13 cellular contexts compared by ENCODE assay signal in genomic region chr13:44930907-44931676, GRCh38. TPM values are rescaled to one million over a fixed set of nuclear protein-coding genes. Genes with fewer than 3 reads are reported as not detected.
DNase-seq lines count a peak whose midpoint lies in the region; ATAC-seq, FAIRE-seq and TF ChIP-seq lines count a peak whose summit lies in the region.
"Had no signal": no experiment of that assay in that cellular context is flagged by ENCODE, and none has a peak within 500 bp of the region (broad histone marks: within the 10 kb centered on the region; RNA-seq: fewer than 3 reads in every experiment).

No MANE protein-coding gene starts in this region.

- no peak overlapping the region for H3K4me3 Mint-ChIP-seq in activated T-cell treated with anti-CD3 and anti-CD28 coated beads, Interleukin-2, amount 50 U/mL, for 24 hours
- H3K4me3 Mint-ChIP-seq: activated CD4-positive, alpha-beta memory T cell treated with anti-CD3 and anti-CD28 coated beads, Interleukin-2, amount 10 ng/mL, durations not matched to agents 7 days and 5 days; activated naive CD8-positive, alpha-beta T cell treated with anti-CD3 and anti-CD28 coated beads, Interleukin-2, amount 10 ng/mL, durations not matched to agents 7 days and 5 days; CD4-positive, CD25-positive, alpha-beta regulatory T cell had no signal

- no peaks in the 10 kb centered on the region for H3K9me3 Mint-ChIP-seq in activated T-cell treated with anti-CD3 and anti-CD28 coated beads, Interleukin-2, amount 50 U/mL, for 24 hours
- H3K9me3 Mint-ChIP-seq: activated CD4-positive, alpha-beta memory T cell treated with anti-CD3 and anti-CD28 coated beads, Interleukin-2, amount 10 ng/mL, durations not matched to agents 7 days and 5 days; activated naive CD8-positive, alpha-beta T cell treated with anti-CD3 and anti-CD28 coated beads, Interleukin-2, amount 10 ng/mL, durations not matched to agents 7 days and 5 days; CD4-positive, CD25-positive, alpha-beta regulatory T cell had no signal

- no peaks in the 10 kb centered on the region for H3K4me1 ChIP-seq in right lobe of liver

- H3K27ac Mint-ChIP-seq in activated T-cell treated with anti-CD3 and anti-CD28 coated beads, Interleukin-2, amount 50 U/mL, for 24 hours: no peak overlapping the region
- H3K27ac Mint-ChIP-seq: activated CD4-positive, alpha-beta memory T cell treated with anti-CD3 and anti-CD28 coated beads, Interleukin-2, amount 10 ng/mL, durations not matched to agents 7 days and 5 days; activated naive CD8-positive, alpha-beta T cell treated with anti-CD3 and anti-CD28 coated beads, Interleukin-2, amount 10 ng/mL, durations not matched to agents 7 days and 5 days had no signal

- peaks cover 11% of the 10 kb centered on the region for H3K4me1 Mint-ChIP-seq in activated T-cell treated with anti-CD3 and anti-CD28 coated beads, Interleukin-2, amount 50 U/mL, for 24 hours (ENCODE audit: low read depth)

- H3K27me3 ChIP-seq in right lobe of liver: no peaks in the 10 kb centered on the region
- H3K27me3 ChIP-seq: MG63 had no signal

- no peak overlapping the region for H3K4me3 ChIP-seq in right lobe of liver
- H3K4me3 ChIP-seq: MG63 had no signal

- no peaks in the 10 kb centered on the region for H3K9me3 ChIP-seq in right lobe of liver
- H3K9me3 ChIP-seq: MG63, SK-N-SH had no signal

- no peaks in the 10 kb centered on the region for H3K36me3 ChIP-seq in right lobe of liver
- H3K36me3 ChIP-seq: MG63 had no signal

- no peak for FAIRE-seq in GM12892 (lab: Jason Lieb, UNC)

- TF ChIP-seq POLR2A in right lobe of liver (IDR thresholded peaks at IDR 0.05) (no peak), GM12892 (IDR thresholded peaks at IDR 0.05; ENCODE audit: low read depth, low read length) (no peak)

- ATAC-seq in right lobe of liver (no peak), GM21529 (IDR thresholded peaks at IDR 0.05; ENCODE audit: unreplicated experiment) (no peak)

- peak overlapping the region in 2 of 3 donors; percentile 15 to 24 for H3K27ac ChIP-seq in right lobe of liver

- no peaks in the 10 kb centered on the region for H3K36me3 Mint-ChIP-seq in activated T-cell treated with anti-CD3 and anti-CD28 coated beads, Interleukin-2, amount 50 U/mL, for 24 hours (ENCODE audit: low read depth)
- H3K36me3 Mint-ChIP-seq: activated naive CD8-positive, alpha-beta T cell treated with anti-CD3 and anti-CD28 coated beads, Interleukin-2, amount 10 ng/mL, durations not matched to agents 7 days and 5 days; CD4-positive, CD25-positive, alpha-beta regulatory T cell had no signal

- H3K27me3 Mint-ChIP-seq in activated T-cell treated with anti-CD3 and anti-CD28 coated beads, Interleukin-2, amount 50 U/mL, for 24 hours: peaks cover 6% of the 10 kb centered on the region

- intact Hi-C loops in right lobe of liver (cut with DNase I): no loop called here

- 34% methylated on average over 3 of the region's 8 CpGs for WGBS in right lobe of liver (ENCODE audit: insufficient coverage, low coverage, low lambda C conversion rate, missing lambda C conversion rate)

- peak; percentile 38 for DNase-seq in AG20443 (ENCODE audit: low spot score)
- peak; percentile 92 for DNase-seq in MV-4-11 (lab: John Stamatoyannopoulos, UW)
- DNase-seq in astrocyte of the hippocampus (ENCODE audit: low read depth, low spot score): peak; percentile 64
- DNase-seq in right lobe of liver: no peak
- DNase-seq in iPS-NIHi11 (ENCODE audit: low spot score): no peak
- DNase-seq in activated T-cell treated with anti-CD3 and anti-CD28 coated beads, Interleukin-2, amount 50 U/mL, for 24 hours: no peak
- no peak for DNase-seq in GM12892 (ENCODE audit: insufficient read length)
- DNase-seq: activated CD4-positive, alpha-beta memory T cell treated with anti-CD3 and anti-CD28 coated beads, Interleukin-2, amount 10 ng/mL, durations not matched to agents 7 days and 5 days; activated naive CD8-positive, alpha-beta T cell treated with anti-CD3 and anti-CD28 coated beads, Interleukin-2, amount 10 ng/mL, durations not matched to agents 7 days and 5 days; CD4-positive, CD25-positive, alpha-beta regulatory T cell; MG63; SK-N-SH had no signal

- no peak for TF ChIP-seq CTCF in right lobe of liver (IDR thresholded peaks at IDR 0.05)

RNA-seq across cellular contexts. Expression of gene NUFIP1, which starts 58.2 kb away (rescaled TPM):
- 1 to 10 TPM; 1.1 to 2.3 (median 2.0) TPM for total RNA-seq in right lobe of liver
- 5.2 TPM for polyA plus RNA-seq in GM12892 (2012; ENCODE audit: missing spikeins)

RNA-seq across cellular contexts. Expression of gene GPALPP1, which starts 58.2 kb away (rescaled TPM):
- 1 to 10 TPM; 6.8 to 10.0 (median 8.4) TPM for total RNA-seq in right lobe of liver
- polyA plus RNA-seq in GM12892 (2012; ENCODE audit: missing spikeins): 26.2 TPM

Comparison
In these comparisons a context has a peak if more than half of its experiments do, and no peak if none do; other contexts are left out.
1. DNase-seq: peak in AG20443 (single experiment), MV-4-11 (single experiment) and astrocyte of the hippocampus (single experiment); none in right lobe of liver (0 of 3), iPS-NIHi11 (single experiment), activated T-cell treated with anti-CD3 and anti-CD28 coated beads, Interleukin-2, amount 50 U/mL, for 24 hours (single experiment) and GM12892 (single experiment).